Comparison of ENCODE assay signal across 8 cellular contexts in genomic region chr10:119541046-119541445, GRCh38. TPM values are rescaled to one million over a fixed set of nuclear protein-coding genes. Genes with fewer than 3 reads are reported as not detected.
A peak's percentile ranks its signal among the peaks of the same experiment; 100 is the strongest.
DNase-seq lines count a peak whose midpoint lies in the region; ATAC-seq, FAIRE-seq and TF ChIP-seq lines count a peak whose summit lies in the region.

No MANE protein-coding gene starts in this region.

- TF ChIP-seq POLR2A in K562 (conservative IDR thresholded peaks at IDR 0.05): no peak

- H2AFZ ChIP-seq in Karpas-422 (ENCODE audit: low read length): no peak overlapping the region
- no peak overlapping the region for H2AFZ ChIP-seq in K562 (ENCODE audit: low read depth, low read length)

- peak overlapping the region; percentile 78 for H3K9ac ChIP-seq in Karpas-422 (ENCODE audit: low read length)
- peak overlapping the region; percentile 69 to 90; a peak in 3 of 4 replicates for H3K9ac ChIP-seq in K562 (ENCODE audit: insufficient read depth in 1 of 2, low read depth in 2 of 2, low read length in 2 of 2)

- CTCF ChIA-PET in K562 (lab: Yijun Ruan, JAX; ENCODE audit: low intra/inter-chr PET ratio): no interaction called here

- no peaks in the 10 kb centered on the region for H3K27me3 ChIP-seq in Karpas-422 (ENCODE audit: low read length)
- H3K27me3 ChIP-seq in K562 (ENCODE audit: control insufficient read depth in 2 of 2, insufficient read depth in 2 of 2, low read length in 2 of 2): no peaks in the 10 kb centered on the region

- H4K20me1 ChIP-seq in Karpas-422 (ENCODE audit: insufficient read depth, low read depth, low read length) (0 out of 2 replicates have a peak, but pooled peaks cover 7% of the 10 kb centered on the region), K562 (replicated peaks; ENCODE audit: control insufficient read depth, insufficient read depth, low read length) (0 out of 2 replicates have a peak, but pooled peaks cover 5% of the 10 kb centered on the region)

- peaks cover 10 to 17% (median 13%) of the 10 kb centered on the region in 3 donors for H3K27me3 Mint-ChIP-seq in CD14-positive monocyte (ENCODE audit: low read depth in 3 of 3)
- H3K27me3 Mint-ChIP-seq in natural killer cell treated with Interleukin-12 subunit alpha and Interleukin-12 subunit beta and Interleukin-15 and Interleukin-18, amount 100 ng/mL, for 72 hours: peaks cover 0 to 5% of the 10 kb centered on the region in 2 donors

- H3K4me3 ChIP-seq in Karpas-422 (ENCODE audit: low read length) (peak overlapping the region; percentile 79), K562 (peak overlapping the region; percentile 70)

- H3K9me1 ChIP-seq in K562 (ENCODE audit: control insufficient read depth, insufficient read depth, low read length): peaks cover 2% of the 10 kb centered on the region

- peaks cover 61% of the 10 kb centered on the region for H3K4me1 Mint-ChIP-seq in CD14-positive monocyte
- peaks cover 26 to 27% of the 10 kb centered on the region in 2 donors for H3K4me1 Mint-ChIP-seq in natural killer cell treated with Interleukin-12 subunit alpha and Interleukin-12 subunit beta and Interleukin-15 and Interleukin-18, amount 100 ng/mL, for 72 hours (ENCODE audit: low read depth in 2 of 2)

- H3K27ac ChIP-seq in Karpas-422 (ENCODE audit: low read length) (peak overlapping the region; percentile 2; the same call in 1 of the 2 replicates), K562 (ENCODE audit: extremely low read depth, low read depth, low read length) (no peak overlapping the region)

- H3K9me3 Mint-ChIP-seq in CD14-positive monocyte: peaks cover 0 to 2% (median 0%) of the 10 kb centered on the region in 7 donors
- H3K9me3 Mint-ChIP-seq in natural killer cell treated with Interleukin-12 subunit alpha and Interleukin-12 subunit beta and Interleukin-15 and Interleukin-18, amount 100 ng/mL, for 72 hours: no peaks in the 10 kb centered on the region

- no peak for ATAC-seq in K562
- ATAC-seq in natural killer cell treated with Interleukin-12 subunit alpha and Interleukin-12 subunit beta and Interleukin-15 and Interleukin-18, amount 100 ng/mL, for 72 hours: peak in 1 of 2 donors; percentile 2
- ATAC-seq in GM18868 (IDR thresholded peaks at IDR 0.05; ENCODE audit: unreplicated experiment): no peak
- ATAC-seq in left colon: no peak

- POLR2A ChIA-PET in K562 (lab: Yijun Ruan, JAX): interaction anchor here (0.5 to 1.8 kb wide), 5 partner anchors 10 to 346 kb away, joined by 3 read pairs; partner anchors contain the start of gene GRK5

- H3K9me3 ChIP-seq in Karpas-422 (ENCODE audit: low read length) (no peaks in the 10 kb centered on the region), K562 (replicated peaks; ENCODE audit: control insufficient read depth, insufficient read depth, low read depth, low read length) (no peaks in the 10 kb centered on the region)

- peak overlapping the region; percentile 78 for H3K4me2 ChIP-seq in Karpas-422 (ENCODE audit: low read depth, low read length, poor library complexity, severe bottlenecking)
- H3K4me2 ChIP-seq in K562 (ENCODE audit: insufficient read depth, low read length): peak overlapping the region; percentile 77

- intact Hi-C loops in CD14-positive monocyte (cut with micrococcal nuclease): no loop called here
- intact Hi-C loops in K562 (cut with micrococcal nuclease): loop anchor here (5.0 to 10.0 kb wide), 4 partner anchors 44 to 334 kb away; partner anchors contain the start of genes BAG3 and GRK5
- intact Hi-C loops in left colon (cut with DNase I, micrococcal nuclease): no loop called here

- TF ChIP-seq CTCF in CD14-positive monocyte (IDR thresholded peaks at IDR 0.05): no peak
- TF ChIP-seq CTCF in K562 (IDR thresholded peaks at IDR 0.05 in 2 of 3, conservative IDR thresholded peaks at IDR 0.05 in 1 of 3; ENCODE audit: insufficient read depth in 2 of 3, low read depth in 1 of 3, low read length in 3 of 3): no peak

- in situ Hi-C loops in K562 (cut with MboI): no loop called here

- peaks cover 5 to 10% of the 10 kb centered on the region in 2 donors for H3K36me3 Mint-ChIP-seq in CD14-positive monocyte
- H3K36me3 Mint-ChIP-seq in natural killer cell treated with Interleukin-12 subunit alpha and Interleukin-12 subunit beta and Interleukin-15 and Interleukin-18, amount 100 ng/mL, for 72 hours: no peaks in the 10 kb centered on the region

- peak overlapping the region in 1 of 7 donors; percentile 40 for H3K27ac Mint-ChIP-seq in CD14-positive monocyte
- peak overlapping the region; percentile 44 to 66 for H3K27ac Mint-ChIP-seq in natural killer cell treated with Interleukin-12 subunit alpha and Interleukin-12 subunit beta and Interleukin-15 and Interleukin-18, amount 100 ng/mL, for 72 hours

- 11% methylated on average over 6 of the region's 6 CpGs for WGBS in K562 (ENCODE audit: insufficient coverage, low coverage, missing lambda C conversion rate)

- TF ChIP-seq EP300 in K562 (IDR thresholded peaks at IDR 0.05; ENCODE audit: low read length): no peak

- DNase-seq in CD14-positive monocyte (ENCODE audit: low spot score) (no peak), Karpas-422 (peak; percentile 52), K562 (ENCODE audit: extremely low read depth in 1 of 4, low spot score in 3 of 4) (no peak), SHP77 (lab: John Stamatoyannopoulos, UW) (no peak), left colon (no peak)
- DNase-seq in natural killer cell treated with Interleukin-12 subunit alpha and Interleukin-12 subunit beta and Interleukin-15 and Interleukin-18, amount 100 ng/mL, for 72 hours (ENCODE audit: low spot score): no peak
- DNase-seq in effector CD4-positive, alpha-beta T cell: no peak

- no peaks in the 10 kb centered on the region for H3K9me2 ChIP-seq in Karpas-422 (replicated peaks; ENCODE audit: insufficient read depth, low read length)

- H3K79me2 ChIP-seq in Karpas-422 (ENCODE audit: low read length) (peaks cover 58% of the 10 kb centered on the region), K562 (ENCODE audit: control insufficient read depth, insufficient read depth, low read length) (peaks cover 64% of the 10 kb centered on the region)

- H3K4me1 ChIP-seq in Karpas-422 (ENCODE audit: low read length) (peaks cover 53% of the 10 kb centered on the region), K562 (replicated peaks in 1 of 2; ENCODE audit: control insufficient read depth in 2 of 2, insufficient read depth in 2 of 2, low read length in 2 of 2) (peaks cover 19 to 59% of the 10 kb centered on the region in 2 experiments)

- BruUV-seq in K562 (replicated peaks; lab: Mats Ljungman, UMichigan): no TSS peak

- no peak for TF ChIP-seq RAD21 in K562 (CRISPR knock-in tag; conservative IDR thresholded peaks at IDR 0.05 in 1 of 2, IDR thresholded peaks at IDR 0.05 in 1 of 2)

- no peak for FAIRE-seq in K562 (lab: Jason Lieb, UNC)

- H3K36me3 ChIP-seq in Karpas-422 (ENCODE audit: insufficient read depth, low read length) (no peaks in the 10 kb centered on the region), K562 (ENCODE audit: control insufficient read depth, insufficient read depth, low read length) (peaks cover 11% of the 10 kb centered on the region; the same call in 1 of the 3 replicates)

- peak overlapping the region; percentile 83 to 85 for H3K4me3 Mint-ChIP-seq in CD14-positive monocyte
- peak overlapping the region; percentile 82 for H3K4me3 Mint-ChIP-seq in natural killer cell treated with Interleukin-12 subunit alpha and Interleukin-12 subunit beta and Interleukin-15 and Interleukin-18, amount 100 ng/mL, for 72 hours

RNA-seq across cellular contexts. Expression of gene RGS10, which starts 1.5 kb away (rescaled TPM):
- polyA plus RNA-seq in CD14-positive monocyte (10 to 100 TPM; 75.8 to 87.2 TPM), K562 (2011; rRNA removed) (89.3 and 123 TPM in 2 replicates), K562 (2014; fragmentation: Illumina TruSeq; extraction: Trizol) (81.1 and 91.4 TPM in 2 replicates), K562 (2014; fragmentation: Nextera tagmentation; extraction: Ambion mirVana) (10 to 100 TPM; 31.9 to 43.7 TPM), K562 (2014; rRNA removed) (79.2 and 104 TPM in 2 replicates)
- 54.5 and 78.0 TPM in 2 replicates for total RNA-seq in Karpas-422 (2014; rRNA removed; shearing (Covaris generic); ENCODE audit: low replicate concordance)
- 9.5 and 17.1 TPM in 2 replicates for total RNA-seq in K562 (2011; cell fraction: chromatin; rRNA removed; ENCODE audit: low replicate concordance)
- total RNA-seq in K562 (2011; cell fraction: nucleolus; rRNA removed): 9.5 and 11.8 TPM in 2 replicates
- 15.0 and 25.7 TPM in 2 replicates for total RNA-seq in K562 (2011; cell fraction: nucleoplasm; rRNA removed)
- total RNA-seq in K562 (2014; rRNA removed) (47.6 and 61.8 TPM in 2 replicates), K562 (2014; rRNA removed; fragmentation: Illumina TruSeq; extraction: Trizol) (67.5 and 76.1 TPM in 2 replicates), K562 (2015; rRNA removed; fragmentation: Illumina TruSeq; extraction: Trizol) (62.1 and 62.4 TPM in 2 replicates), K562 (2021) (56.6 and 59.1 TPM in 2 replicates), left colon (10 to 100 TPM in 1 of 2 donors, 1 to 10 TPM in 1; 8.9 to 28.9 TPM)
- 23.5 and 39.7 TPM in 2 replicates for polyA plus RNA-seq in K562 (2011; cell fraction: cytosol; rRNA removed)
- 17.6 and 25.4 TPM in 2 replicates for polyA plus RNA-seq in K562 (2011; cell fraction: nucleus; rRNA removed)
- 72.6 and 102 TPM in 2 replicates for polyA plus RNA-seq in K562 (2012)
- polyA minus RNA-seq in K562 (2011; rRNA and poly(A)+ RNA removed): 48.6 and 52.8 TPM in 2 replicates
- 21.9 and 24.2 TPM in 2 replicates for polyA minus RNA-seq in K562 (2011; cell fraction: cytosol; rRNA and poly(A)+ RNA removed)
- polyA minus RNA-seq in K562 (2011; cell fraction: nucleus; rRNA and poly(A)+ RNA removed): 4.6 and 9.9 TPM in 2 replicates
- 10 to 100 TPM; 23.0 to 26.1 TPM for total RNA-seq in natural killer cell treated with Interleukin-12 subunit alpha and Interleukin-12 subunit beta and Interleukin-15 and Interleukin-18, amount 100 ng/mL, for 72 hours

RNA-seq across cellular contexts. Expression of gene TIAL1, which starts 55.7 kb away (rescaled TPM):
- polyA plus RNA-seq in CD14-positive monocyte: 1 to 10 TPM; 6.7 to 7.2 TPM
- total RNA-seq in Karpas-422 (2014; rRNA removed; shearing (Covaris generic); ENCODE audit: low replicate concordance): 60.4 and 120 TPM in 2 replicates
- total RNA-seq in K562 (2011; cell fraction: chromatin; rRNA removed; ENCODE audit: low replicate concordance): 198 and 514 TPM in 2 replicates
- total RNA-seq in K562 (2011; cell fraction: nucleolus; rRNA removed): 93.2 and 115 TPM in 2 replicates
- 178 and 179 TPM in 2 replicates for total RNA-seq in K562 (2011; cell fraction: nucleoplasm; rRNA removed)
- 26.0 and 34.0 TPM in 2 replicates for total RNA-seq in K562 (2014; rRNA removed)
- 53.6 and 58.2 TPM in 2 replicates for total RNA-seq in K562 (2014; rRNA removed; fragmentation: Illumina TruSeq; extraction: Trizol)
- 44.0 and 45.3 TPM in 2 replicates for total RNA-seq in K562 (2015; rRNA removed; fragmentation: Illumina TruSeq; extraction: Trizol)
- total RNA-seq in K562 (2021): 119 and 126 TPM in 2 replicates
- 113 and 116 TPM in 2 replicates for polyA plus RNA-seq in K562 (2011; rRNA removed)
- 19.5 and 43.1 TPM in 2 replicates for polyA plus RNA-seq in K562 (2011; cell fraction: cytosol; rRNA removed)
- 192 and 336 TPM in 2 replicates for polyA plus RNA-seq in K562 (2011; cell fraction: nucleus; rRNA removed)
- polyA plus RNA-seq in K562 (2012): 74.9 and 83.6 TPM in 2 replicates
- 101 and 112 TPM in 2 replicates for polyA plus RNA-seq in K562 (2014; fragmentation: Illumina TruSeq; extraction: Trizol)
- polyA plus RNA-seq in K562 (2014; fragmentation: Nextera tagmentation; extraction: Ambion mirVana): 10 to 100 TPM; 22.5 to 30.8 TPM
- polyA plus RNA-seq in K562 (2014; rRNA removed): 89.3 and 98.7 TPM in 2 replicates
- polyA minus RNA-seq in K562 (2011; rRNA and poly(A)+ RNA removed): 85.9 and 92.3 TPM in 2 replicates
- polyA minus RNA-seq in K562 (2011; cell fraction: cytosol; rRNA and poly(A)+ RNA removed): 30.6 and 32.8 TPM in 2 replicates
- polyA minus RNA-seq in K562 (2011; cell fraction: nucleus; rRNA and poly(A)+ RNA removed): 52.5 and 99.1 TPM in 2 replicates
- 100 to 1,000 TPM; 138 to 152 TPM for total RNA-seq in natural killer cell treated with Interleukin-12 subunit alpha and Interleukin-12 subunit beta and Interleukin-15 and Interleukin-18, amount 100 ng/mL, for 72 hours
- 10 to 100 TPM; 92.8 to 97.0 TPM for total RNA-seq in left colon
